Comparison of ENCODE assay signal across 14 cellular contexts in genomic region chr11:114164546-114164945, GRCh38.
DNase-seq lines count a peak whose midpoint lies in the region; ATAC-seq, FAIRE-seq and TF ChIP-seq lines count a peak whose summit lies in the region.
"Had no signal": no experiment of that assay in that cellular context is flagged by ENCODE, and none has a peak within 500 bp of the region (broad histone marks: within the 10 kb centered on the region; RNA-seq: fewer than 3 reads in every experiment).

No MANE protein-coding gene starts in this region.

- no peak overlapping the region for H3K27ac ChIP-seq in BLaER1 treated with 17β-estradiol and CSF1 and Interleukin-3, amounts not matched to agents 10 nM and 100 nM
- H3K27ac ChIP-seq in kidney (ENCODE audit: low read depth in 2 of 2, low read length in 2 of 2) (peak overlapping the region; percentile 91 to 93), gastrocnemius medialis (peak overlapping the region; percentile 94 to 99 (median 96)), A673 (ENCODE audit: low read depth, low read length, poor library complexity, severe bottlenecking) (no peak overlapping the region)

- H3K4me1 Mint-ChIP-seq in T-helper 17 cell, result peaks cover 77% of the 10 kb centered on the region

- peaks cover 50 to 99% (median 96%) of the 10 kb centered on the region in 10 experiments for H3K4me1 ChIP-seq in BLaER1 treated with 17β-estradiol and CSF1 and Interleukin-3, amounts not matched to agents 10 nM and 100 nM
- peaks cover 85 to 87% of the 10 kb centered on the region in 2 donors for H3K4me1 ChIP-seq in kidney (ENCODE audit: control insufficient read depth in 1 of 2, insufficient read depth in 1 of 2, low read depth in 1 of 2, low read length in 2 of 2)
- H3K4me1 ChIP-seq in gastrocnemius medialis, result peaks cover 78 to 89% of the 10 kb centered on the region in 2 donors
- H3K4me1 ChIP-seq in A673 (ENCODE audit: insufficient read depth, low read length, poor library complexity, severe bottlenecking), result peaks cover 94% of the 10 kb centered on the region

- H3K9me3 ChIP-seq in BLaER1 treated with 17β-estradiol and CSF1 and Interleukin-3, amounts not matched to agents 10 nM and 100 nM (replicated peaks in 1 of 11), result no peaks in the 10 kb centered on the region
- H3K9me3 ChIP-seq in T-helper 17 cell (ENCODE audit: control insufficient read depth, low read length, poor library complexity, severe bottlenecking), result no peaks in the 10 kb centered on the region
- no peaks in the 10 kb centered on the region for H3K9me3 ChIP-seq in kidney (ENCODE audit: control insufficient read depth in 1 of 2, low read length in 2 of 2)
- no peaks in the 10 kb centered on the region for H3K9me3 ChIP-seq in gastrocnemius medialis
- H3K9me3 ChIP-seq in A673 (ENCODE audit: low read depth, low read length, poor library complexity, severe bottlenecking), result no peaks in the 10 kb centered on the region

- TF ChIP-seq CTCF in kidney (IDR thresholded peaks at IDR 0.05; ENCODE audit: borderline replicate concordance, extremely low read depth, insufficient read depth), result no peak
- TF ChIP-seq CTCF in gastrocnemius medialis (IDR thresholded peaks at IDR 0.05 in 4 of 5, conservative IDR thresholded peaks at IDR 0.05 in 1 of 5), result no peak
- no peak for TF ChIP-seq CTCF in A673 (conservative IDR thresholded peaks at IDR 0.05; ENCODE audit: low read depth, low read length)

- no TSS peak for BruUV-seq in A673 (replicated peaks; lab: Mats Ljungman, UMichigan)

- TF ChIP-seq POLR2A in gastrocnemius medialis (IDR thresholded peaks at IDR 0.05), result no peak

- CTCF ChIA-PET in A673 (lab: Charles Lee), result no interaction called here

- peaks cover 0 to 92% (median 13%) of the 10 kb centered on the region in 11 experiments; a peak in 12 of 22 replicates for H3K27me3 ChIP-seq in BLaER1 treated with 17β-estradiol and CSF1 and Interleukin-3, amounts not matched to agents 10 nM and 100 nM
- H3K27me3 ChIP-seq in gastrocnemius medialis (no peaks in the 10 kb centered on the region), A673 (replicated peaks; ENCODE audit: insufficient read depth, low read depth, low read length, poor library complexity) (no peaks in the 10 kb centered on the region)

- DNase-seq in T-helper 17 cell (no peak), kidney (no peak), gastrocnemius medialis (no peak), DMS79 (lab: John Stamatoyannopoulos, UW) (no peak), A673 (ENCODE audit: low spot score) (no peak)
- no peak for DNase-seq in activated CD4-positive, CD25-positive, alpha-beta regulatory T cell (lab: John Stamatoyannopoulos, UW)
- DNase-seq: activated CD8-positive, alpha-beta memory T cell treated with anti-CD3 and anti-CD28 coated beads, Interleukin-2, amount 50 U/mL, for 48 hours; COR-L47; NCI-H2081; stimulated activated naive CD4-positive, alpha-beta T cell treated with Interleukin-2 at 50 U/mL for 16 hours had no signal

- no peak for FAIRE-seq in kidney (lab: Jason Lieb, UNC)

- H3K9ac ChIP-seq in BLaER1 treated with 17β-estradiol and CSF1 and Interleukin-3, amounts not matched to agents 10 nM and 100 nM, result no peak overlapping the region
- H3K9ac ChIP-seq in kidney (ENCODE audit: low read length in 2 of 2), result peak overlapping the region in 1 of 2 donors; percentile 32

- peak overlapping the region; percentile 23 to 92 (median 76); a peak in 21 of 22 replicates for H3K4me2 ChIP-seq in BLaER1 treated with 17β-estradiol and CSF1 and Interleukin-3, amounts not matched to agents 10 nM and 100 nM
- H3K4me2 ChIP-seq: GM23338 had no signal

- intact Hi-C loops in kidney (cut with DNase I) (loop anchor here (10.0 kb wide), 1 partner anchor 100 kb away; no protein-coding TSS in a partner anchor), gastrocnemius medialis (cut with DNase I; ENCODE audit: low total_unique reads) (loop anchor here (5.0 kb wide), 3 partner anchors 33 to 133 kb away; partner anchors contain the start of gene NNMT), A673 (cut with micrococcal nuclease; ENCODE audit: unreplicated experiment) (no loop called here)

- peaks cover 0 to 94% (median 11%) of the 10 kb centered on the region in 11 experiments; a peak in 12 of 22 replicates for H4K20me1 ChIP-seq in BLaER1 treated with 17β-estradiol and CSF1 and Interleukin-3, amounts not matched to agents 10 nM and 100 nM

- H3K36me3 ChIP-seq in BLaER1 treated with 17β-estradiol and CSF1 and Interleukin-3, amounts not matched to agents 10 nM and 100 nM, result no peaks in the 10 kb centered on the region
- H3K36me3 ChIP-seq in kidney (ENCODE audit: control insufficient read depth in 1 of 2, insufficient read depth in 2 of 2, low read length in 2 of 2) (peaks cover 0 to 4% of the 10 kb centered on the region in 2 donors), gastrocnemius medialis (no peaks in the 10 kb centered on the region), A673 (ENCODE audit: insufficient read depth, low read length, poor library complexity, severe bottlenecking) (no peaks in the 10 kb centered on the region)

- no peak overlapping the region for H3K4me3 ChIP-seq in BLaER1 treated with 17β-estradiol and CSF1 and Interleukin-3, amounts not matched to agents 10 nM and 100 nM
- H3K4me3 ChIP-seq in kidney (ENCODE audit: low read length in 2 of 2) (no peak overlapping the region), gastrocnemius medialis (peak overlapping the region; percentile 11 to 62 (median 36)), A673 (ENCODE audit: low read depth, low read length, poor library complexity, severe bottlenecking) (no peak overlapping the region)
- H3K4me3 ChIP-seq: GM23338 had no signal

- H3K27me3 Mint-ChIP-seq in T-helper 17 cell, result no peaks in the 10 kb centered on the region
- H3K27me3 Mint-ChIP-seq: central memory CD8-positive, alpha-beta T cell had no signal

- no peaks in the 10 kb centered on the region for H3K36me3 Mint-ChIP-seq in T-helper 17 cell (ENCODE audit: low read depth)

- POLR2A ChIA-PET in A673 (lab: Charles Lee; ENCODE audit: low non-redundant PET), result no interaction called here

- in situ Hi-C loops in gastrocnemius medialis (cut with MboI; ENCODE audit: low sequenced_read_pairs in 4 of 4), result loop anchor here in 1 of 4 donors (5.0 kb wide), 1 partner anchor 33 kb away; no protein-coding TSS in a partner anchor

- H3K27ac Mint-ChIP-seq in T-helper 17 cell, result peak overlapping the region; percentile 49
- H3K27ac Mint-ChIP-seq: GM23338 had no signal

- no peak overlapping the region for H3K4me3 Mint-ChIP-seq in T-helper 17 cell
- H3K4me3 Mint-ChIP-seq: central memory CD8-positive, alpha-beta T cell; GM23338 had no signal

- ATAC-seq in T-helper 17 cell (no peak), gastrocnemius medialis (no peak), GM21737 (IDR thresholded peaks at IDR 0.05; ENCODE audit: unreplicated experiment) (no peak)
- ATAC-seq: GM23338 had no signal

Comparison
In these comparisons a context has a peak if more than half of its experiments do, and no peak if none do; other contexts are left out.
1. H3K27ac ChIP-seq: peak in kidney (2 of 2) and gastrocnemius medialis (4 of 4); none in BLaER1 treated with 17β-estradiol and CSF1 and Interleukin-3, amounts not matched to agents 10 nM and 100 nM (0 of 11) and A673 (single experiment).
2. H3K4me3 ChIP-seq: peak in gastrocnemius medialis (4 of 4); none in BLaER1 treated with 17β-estradiol and CSF1 and Interleukin-3, amounts not matched to agents 10 nM and 100 nM (0 of 10), kidney (0 of 2) and A673 (single experiment).